In genomic region chr7:134729895-134730294, GRCh38 we compare ENCODE assay signal across 13 cellular contexts. TPM values are rescaled to one million over a fixed set of nuclear protein-coding genes. Genes with fewer than 3 reads are reported as not detected.
A peak's percentile ranks its signal among the peaks of the same experiment; 100 is the strongest.
DNase-seq lines count a peak whose midpoint lies in the region; ATAC-seq and TF ChIP-seq lines count a peak whose summit lies in the region.
"Had no signal": no experiment of that assay in that cellular context is flagged by ENCODE, and none has a peak within 500 bp of the region (broad histone marks: within the 10 kb centered on the region; RNA-seq: fewer than 3 reads in every experiment).

No MANE protein-coding gene starts in this region.

- H3K36me3 ChIP-seq in BLaER1 treated with 17β-estradiol and CSF1 and Interleukin-3, amounts not matched to agents 10 nM and 100 nM, result 0 out of 22 replicates have a peak, but pooled peaks cover 0 to 4% (median 0%) of the 10 kb centered on the region in 11 experiments
- H3K36me3 ChIP-seq in brain microvascular endothelial cell (replicated peaks), result no peaks in the 10 kb centered on the region
- H3K36me3 ChIP-seq in skeletal muscle satellite cell (ENCODE audit: insufficient read depth, low read length), result no peaks in the 10 kb centered on the region

- peaks cover 21% of the 10 kb centered on the region for H3K27me3 Mint-ChIP-seq in Calu3 (ENCODE audit: unreplicated experiment)
- H3K27me3 Mint-ChIP-seq: activated CD4-positive, alpha-beta memory T cell treated with anti-CD3 and anti-CD28 coated beads for 36 hours had no signal

- peaks cover 0 to 33% (median 20%) of the 10 kb centered on the region in 11 experiments; a peak in 19 of 22 replicates for H3K9me3 ChIP-seq in BLaER1 treated with 17β-estradiol and CSF1 and Interleukin-3, amounts not matched to agents 10 nM and 100 nM (replicated peaks in 1 of 11)
- no peaks in the 10 kb centered on the region for H3K9me3 ChIP-seq in skeletal muscle satellite cell (replicated peaks; ENCODE audit: low read length)

- ATAC-seq in GM18511 (IDR thresholded peaks at IDR 0.05; ENCODE audit: unreplicated experiment) (no peak), HG03565 (IDR thresholded peaks at IDR 0.05; ENCODE audit: unreplicated experiment) (no peak)
- ATAC-seq: Panc1 had no signal

- no peaks in the 10 kb centered on the region for H3K27me3 ChIP-seq in BLaER1 treated with 17β-estradiol and CSF1 and Interleukin-3, amounts not matched to agents 10 nM and 100 nM
- no peaks in the 10 kb centered on the region for H3K27me3 ChIP-seq in brain microvascular endothelial cell (replicated peaks)
- H3K27me3 ChIP-seq in skeletal muscle satellite cell (ENCODE audit: control insufficient read depth, insufficient read depth, low read length), result no peaks in the 10 kb centered on the region

- no TSS peak for BruUV-seq in Calu3 (replicated peaks; lab: Mats Ljungman, UMichigan)

- H3K9me3 Mint-ChIP-seq in Calu3 (ENCODE audit: low read depth, unreplicated experiment), result no peaks in the 10 kb centered on the region

- H3K27ac Mint-ChIP-seq in Calu3 (ENCODE audit: unreplicated experiment), result no peak overlapping the region

- TF ChIP-seq CTCF in brain microvascular endothelial cell (IDR thresholded peaks at IDR 0.05; ENCODE audit: low read depth, low read length, missing control alignments) (no peak), Calu3 (IDR thresholded peaks at IDR 0.05; ENCODE audit: unreplicated experiment) (no peak)

- in situ Hi-C loops in brain microvascular endothelial cell (cut with HindIII; ENCODE audit: low pct_ligation_motif_present, low sequenced_read_pairs), result no loop called here

- intact Hi-C loops in Calu3 (cut with micrococcal nuclease; ENCODE audit: unreplicated experiment), result no loop called here

- 0 out of 22 replicates have a peak overlapping the region, but pooled peaks of 2 of the 11 experiments have one; percentile 14 to 24 for H3K9ac ChIP-seq in BLaER1 treated with 17β-estradiol and CSF1 and Interleukin-3, amounts not matched to agents 10 nM and 100 nM
- peak overlapping the region; percentile 30 for H3K9ac ChIP-seq in skeletal muscle satellite cell (ENCODE audit: low read depth, low read length)

- CTCF ChIA-PET in Calu3 (lab: Charles Lee), result no interaction called here

- H3K4me1 Mint-ChIP-seq in Calu3 (ENCODE audit: low read depth, unreplicated experiment), result no peaks in the 10 kb centered on the region

- no peaks in the 10 kb centered on the region for H3K36me3 Mint-ChIP-seq in Calu3 (ENCODE audit: insufficient read depth, unreplicated experiment)

- peak overlapping the region; percentile 13 to 66 (median 54); a peak in 18 of 22 replicates for H3K4me2 ChIP-seq in BLaER1 treated with 17β-estradiol and CSF1 and Interleukin-3, amounts not matched to agents 10 nM and 100 nM
- peak overlapping the region; percentile 33 for H3K4me2 ChIP-seq in skeletal muscle satellite cell (ENCODE audit: low read length)

- no peak overlapping the region for H3K4me3 ChIP-seq in BLaER1 treated with 17β-estradiol and CSF1 and Interleukin-3, amounts not matched to agents 10 nM and 100 nM
- H3K4me3 ChIP-seq in brain microvascular endothelial cell (ENCODE audit: low read depth, low read length) (no peak overlapping the region), skeletal muscle satellite cell (ENCODE audit: low read length) (no peak overlapping the region)

- H3K4me3 Mint-ChIP-seq in Calu3 (ENCODE audit: low read depth, unreplicated experiment), result no peak overlapping the region
- H3K4me3 Mint-ChIP-seq: activated CD4-positive, alpha-beta memory T cell treated with anti-CD3 and anti-CD28 coated beads for 36 hours had no signal

- H4K20me1 ChIP-seq in BLaER1 treated with 17β-estradiol and CSF1 and Interleukin-3, amounts not matched to agents 10 nM and 100 nM, result no peaks in the 10 kb centered on the region

- DNase-seq in brain microvascular endothelial cell (no peak), medulla oblongata (ENCODE audit: extremely low spot score) (peak; percentile 22), Calu3 (no peak)
- no peak for DNase-seq in stimulated activated CD4-positive, alpha-beta T cell treated with anti-CD3 and anti-CD28 coated beads, Interleukin-15, amount 100 ng/mL, for 24 hours
- DNase-seq: activated CD4-positive, alpha-beta memory T cell treated with anti-CD3 and anti-CD28 coated beads for 36 hours; activated naive CD4-positive, alpha-beta T cell; Kasumi-1; T-helper 9 cell had no signal

- H3K27ac ChIP-seq in BLaER1 treated with 17β-estradiol and CSF1 and Interleukin-3, amounts not matched to agents 10 nM and 100 nM, result peak overlapping the region in 5 of 11 experiments; percentile 17 to 44 (median 28); a peak in 2 of 22 replicates
- H3K27ac ChIP-seq in brain microvascular endothelial cell, result peak overlapping the region; percentile 26

- H3K4me1 ChIP-seq in BLaER1 treated with 17β-estradiol and CSF1 and Interleukin-3, amounts not matched to agents 10 nM and 100 nM, result peaks cover 26 to 60% (median 39%) of the 10 kb centered on the region in 10 experiments
- peaks cover 15% of the 10 kb centered on the region for H3K4me1 ChIP-seq in skeletal muscle satellite cell (ENCODE audit: control insufficient read depth, insufficient read depth, low read length)

RNA-seq across cellular contexts. Expression of gene CALD1, which starts 49.5 kb away (rescaled TPM):
- total RNA-seq in skeletal muscle satellite cell (2012; rRNA removed), result 101 and 103 TPM in 2 replicates
- total RNA-seq in Calu3 (2022), result 5.5 and 9.3 TPM in 2 replicates
